In the genomic region with DNA sequence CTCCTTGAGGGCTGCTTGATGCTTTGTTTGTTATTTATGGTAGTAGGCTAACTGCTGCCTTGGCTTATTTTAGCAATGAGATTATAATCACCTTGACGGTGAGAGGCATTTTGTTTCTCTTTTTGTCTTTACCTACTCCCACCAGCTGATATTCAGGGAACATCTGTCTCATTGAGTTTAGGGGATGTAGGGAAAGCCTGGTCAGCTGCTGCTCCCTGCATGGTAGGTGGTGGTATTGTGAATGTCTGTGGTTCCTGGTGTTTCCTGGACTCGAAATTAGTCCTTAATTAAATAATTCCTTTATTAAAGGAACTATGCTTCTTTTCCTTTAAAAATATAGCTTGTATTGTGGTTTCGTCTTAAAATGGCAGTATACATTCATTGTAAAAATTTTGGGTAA, we compare ENCODE assay signal across 25 cellular contexts.
"Had no signal": no experiment of that assay in that cellular context is flagged by ENCODE, and none has a peak within 500 bp of the region (broad histone marks: within the 10 kb centered on the region; RNA-seq: fewer than 3 reads in every experiment).

No MANE protein-coding gene starts in this region.

- H3K9me3 ChIP-seq: sigmoid colon, testis, vagina had no signal

- H3K27me3 Mint-ChIP-seq: activated B cell treated with CpG ODN at 0.5 μM for 24 hours; activated CD4-positive, alpha-beta T cell treated with anti-CD3 and anti-CD28 coated beads for 36 hours had no signal

- ATAC-seq: activated T-cell treated with anti-CD3 and anti-CD28 coated beads, Interleukin-2, amount 50 U/mL, for 4 hours; naive thymus-derived CD4-positive, alpha-beta T cell had no signal

- H3K36me3 ChIP-seq: sigmoid colon, vagina had no signal

- H3K27ac Mint-ChIP-seq: activated B cell treated with CpG ODN at 0.5 μM for 24 hours; activated CD4-positive, alpha-beta T cell treated with anti-CD3 and anti-CD28 coated beads for 36 hours; activated naive CD4-positive, alpha-beta T cell treated with anti-CD3 and anti-CD28 coated beads for 36 hours; activated naive CD8-positive, alpha-beta T cell treated with anti-CD3 and anti-CD28 coated beads, Interleukin-2, amount 10 ng/mL, durations not matched to agents 7 days and 5 days; naive thymus-derived CD4-positive, alpha-beta T cell; type B pancreatic cell had no signal

- DNase-seq: activated B cell treated with CpG ODN at 0.5 μM for 24 hours; activated CD4-positive, alpha-beta T cell treated with anti-CD3 and anti-CD28 coated beads for 36 hours; activated CD4-positive, alpha-beta T cell treated with anti-CD3 and anti-CD28 coated beads, Interleukin-2, amount 50 U/mL, for 4 hours; activated CD8-positive, alpha-beta memory T cell treated with anti-CD3 and anti-CD28 coated beads for 24 hours; activated CD8-positive, alpha-beta memory T cell treated with anti-CD3 and anti-CD28 coated beads, Interleukin-2, amount 50 U/mL, for 48 hours; activated effector memory CD4-positive, alpha-beta T cell treated with Interleukin-2 at 50 U/mL for 16 hours; activated naive CD4-positive, alpha-beta T cell treated with anti-CD3 and anti-CD28 coated beads for 36 hours; activated naive CD8-positive, alpha-beta T cell treated with anti-CD3 and anti-CD28 coated beads, Interleukin-2, amount 10 ng/mL, durations not matched to agents 7 days and 5 days; activated T-cell treated with anti-CD3 and anti-CD28 coated beads, Interleukin-2, amount 50 U/mL, for 4 hours; amniotic stem cell; cerebellar nuclear complex; erythroblast; foreskin melanocyte; kidney; naive thymus-derived CD4-positive, alpha-beta T cell; sigmoid colon; stimulated activated CD4-positive, alpha-beta T cell treated with anti-CD3 and anti-CD28 coated beads, Interleukin-2, amount 100 ng/mL, for 48 hours; stimulated activated naive CD4-positive, alpha-beta T cell; T1000; testis had no signal

- H3K36me3 Mint-ChIP-seq: activated naive CD8-positive, alpha-beta T cell treated with anti-CD3 and anti-CD28 coated beads, Interleukin-2, amount 10 ng/mL, durations not matched to agents 7 days and 5 days; naive thymus-derived CD4-positive, alpha-beta T cell; type B pancreatic cell had no signal

- H3K27ac ChIP-seq: coronary artery, sigmoid colon, vagina had no signal

- H3K4me1 ChIP-seq: sigmoid colon, testis, vagina had no signal

- H3K4me3 ChIP-seq: coronary artery, lung, sigmoid colon, testis, vagina had no signal

- H3K4me3 Mint-ChIP-seq: activated B cell treated with CpG ODN at 0.5 μM for 24 hours; activated CD4-positive, alpha-beta T cell treated with anti-CD3 and anti-CD28 coated beads for 36 hours; activated naive CD4-positive, alpha-beta T cell treated with anti-CD3 and anti-CD28 coated beads for 36 hours; activated naive CD8-positive, alpha-beta T cell treated with anti-CD3 and anti-CD28 coated beads, Interleukin-2, amount 10 ng/mL, durations not matched to agents 7 days and 5 days; activated T-cell treated with anti-CD3 and anti-CD28 coated beads, Interleukin-2, amount 50 U/mL, for 4 hours; naive thymus-derived CD4-positive, alpha-beta T cell; neural crest cell; type B pancreatic cell had no signal

- H3K4me1 Mint-ChIP-seq: activated B cell treated with CpG ODN at 0.5 μM for 24 hours had no signal

- H3K9me3 Mint-ChIP-seq: activated B cell treated with CpG ODN at 0.5 μM for 24 hours; activated naive CD4-positive, alpha-beta T cell treated with anti-CD3 and anti-CD28 coated beads for 36 hours; activated naive CD8-positive, alpha-beta T cell treated with anti-CD3 and anti-CD28 coated beads, Interleukin-2, amount 10 ng/mL, durations not matched to agents 7 days and 5 days; activated T-cell treated with anti-CD3 and anti-CD28 coated beads, Interleukin-2, amount 50 U/mL, for 4 hours; naive thymus-derived CD4-positive, alpha-beta T cell; neural crest cell; type B pancreatic cell had no signal

- H3K27me3 ChIP-seq: sigmoid colon, testis, vagina had no signal
